7 cellular contexts compared by ENCODE assay signal in genomic region chr12:57523706-57524614, GRCh38. TPM values are rescaled to one million over a fixed set of nuclear protein-coding genes. Genes with fewer than 3 reads are reported as not detected.
DNase-seq lines count a peak whose midpoint lies in the region; ATAC-seq and TF ChIP-seq lines count a peak whose summit lies in the region.

No MANE protein-coding gene starts in this region.

- H3K4me1 ChIP-seq in HUES6 (ENCODE audit: control insufficient read depth, insufficient read depth, low read length) (peaks cover 19% of the 10 kb centered on the region), iPS-18a (ENCODE audit: control insufficient read depth, low read depth, low read length) (peaks cover 18% of the 10 kb centered on the region), stomach (peaks cover 40 to 67% (median 57%) of the 10 kb centered on the region in 4 donors)

- no peak for TF ChIP-seq EP300 in stomach (IDR thresholded peaks at IDR 0.05)

- peaks cover 45% of the 10 kb centered on the region for H3K36me3 ChIP-seq in HUES6 (ENCODE audit: control insufficient read depth, insufficient read depth, low read length)
- H3K36me3 ChIP-seq in iPS-18a (ENCODE audit: control insufficient read depth, low read depth, low read length): peaks cover 11% of the 10 kb centered on the region
- peaks cover 44 to 49% (median 48%) of the 10 kb centered on the region in 4 donors for H3K36me3 ChIP-seq in stomach

- H3K4me1 Mint-ChIP-seq in activated T-helper 17 cell treated with anti-CD3 and anti-CD28 coated beads, Interleukin-2, amount 50 U/mL, for 72 hours: peaks cover 24% of the 10 kb centered on the region

- H3K4me3 Mint-ChIP-seq in activated T-helper 17 cell treated with anti-CD3 and anti-CD28 coated beads, Interleukin-2, amount 50 U/mL, for 72 hours: peak overlapping the region; percentile 91

- no peak for ATAC-seq in activated T-helper 17 cell treated with anti-CD3 and anti-CD28 coated beads, Interleukin-2, amount 50 U/mL, for 72 hours (replicated peaks)

- intact Hi-C loops in stomach (cut with DNase I; ENCODE audit: low total_unique reads): no loop called here

- H3K27me3 Mint-ChIP-seq in activated T-helper 17 cell treated with anti-CD3 and anti-CD28 coated beads, Interleukin-2, amount 50 U/mL, for 72 hours: no peaks in the 10 kb centered on the region

- peak overlapping the region; percentile 86 for H3K27ac Mint-ChIP-seq in activated T-helper 17 cell treated with anti-CD3 and anti-CD28 coated beads, Interleukin-2, amount 50 U/mL, for 72 hours

- H3K9me3 Mint-ChIP-seq in activated T-helper 17 cell treated with anti-CD3 and anti-CD28 coated beads, Interleukin-2, amount 50 U/mL, for 72 hours: no peaks in the 10 kb centered on the region

- no peaks in the 10 kb centered on the region for H3K27me3 ChIP-seq in HUES6 (ENCODE audit: control insufficient read depth, insufficient read depth, low read length)
- no peaks in the 10 kb centered on the region for H3K27me3 ChIP-seq in iPS-18a (ENCODE audit: control insufficient read depth, insufficient read depth, low read length)
- H3K27me3 ChIP-seq in stomach: no peaks in the 10 kb centered on the region

- peak overlapping the region; percentile 92 for H3K4me3 ChIP-seq in HUES6 (ENCODE audit: low read depth, low read length)
- H3K4me3 ChIP-seq in iPS-18a (ENCODE audit: low read length): peak overlapping the region; percentile 84
- H3K4me3 ChIP-seq in stomach: peak overlapping the region; percentile 58 to 85 (median 74)

- DNase-seq in stomach (no peak), NOMO-1 treated with dmso at 0.1 percent for 144 hours (lab: John Stamatoyannopoulos, UW; ENCODE audit: unreplicated experiment) (no peak), GM10248 (ENCODE audit: extremely low spot score) (no peak), superior temporal gyrus (ENCODE audit: extremely low spot score) (no peak)

- peak overlapping the region; percentile 67 for H3K9ac ChIP-seq in HUES6 (ENCODE audit: low read length)
- peak overlapping the region; percentile 49 for H3K9ac ChIP-seq in iPS-18a (ENCODE audit: low read length)

- H3K9me3 ChIP-seq in HUES6 (ENCODE audit: control insufficient read depth, insufficient read depth, low read depth, low read length) (no peaks in the 10 kb centered on the region), iPS-18a (ENCODE audit: control insufficient read depth, low read depth, low read length) (no peaks in the 10 kb centered on the region), stomach (no peaks in the 10 kb centered on the region)

- 37 to 53% (median 42%) methylated on average over 13 to 14 of the region's 14 CpGs for WGBS in stomach, 5 donors

- no peak for TF ChIP-seq POLR2A in stomach (IDR thresholded peaks at IDR 0.05)

- H3K36me3 Mint-ChIP-seq in activated T-helper 17 cell treated with anti-CD3 and anti-CD28 coated beads, Interleukin-2, amount 50 U/mL, for 72 hours (ENCODE audit: low read depth): peaks cover 91% of the 10 kb centered on the region

- CTCF ChIA-PET in GM10248 (lab: Yijun Ruan, JAX): interaction anchor here (0.6 to 3.4 kb wide), 8 partner anchors 9 to 110 kb away, joined by 3 to 13 read pairs (median 4); partner anchors contain the start of gene DCTN2

- POLR2A ChIA-PET in GM10248 (lab: Yijun Ruan, JAX): no interaction called here

- H3K27ac ChIP-seq in HUES6 (ENCODE audit: low read depth, low read length): no peak overlapping the region
- no peak overlapping the region for H3K27ac ChIP-seq in iPS-18a (ENCODE audit: low read length)
- peak overlapping the region; percentile 95 to 99 (median 99) for H3K27ac ChIP-seq in stomach

- TF ChIP-seq CTCF in stomach (IDR thresholded peaks at IDR 0.05) (no peak), GM10248 (IDR thresholded peaks at IDR 0.05; ENCODE audit: control extremely low read depth, extremely low read depth, low read depth, missing control alignments) (no peak)

RNA-seq across cellular contexts. Expression of gene MBD6, which starts 1.3 kb away (rescaled TPM):
- total RNA-seq in activated T-helper 17 cell treated with anti-CD3 and anti-CD28 coated beads, Interleukin-2, amount 50 U/mL, for 72 hours: 10 to 100 TPM; 78.8 to 83.1 TPM
- total RNA-seq in stomach: 100 to 1,000 TPM in 1 of 5 donors, 10 to 100 TPM in 3, 1 to 10 TPM in 1; 4.8 to 129 (median 32.2) TPM
- 10 to 100 TPM; 23.2 to 30.9 (median 28.7) TPM for polyA plus RNA-seq in stomach

RNA-seq across cellular contexts. Expression of gene DDIT3, which starts 3.6 kb away (rescaled TPM):
- 10 to 100 TPM; 14.2 to 25.3 TPM for total RNA-seq in activated T-helper 17 cell treated with anti-CD3 and anti-CD28 coated beads, Interleukin-2, amount 50 U/mL, for 72 hours
- total RNA-seq in stomach: 100 to 1,000 TPM in 1 of 5 donors, 10 to 100 TPM in 3, 1 to 10 TPM in 1; 7.5 to 159 (median 36.2) TPM
- 10 to 100 TPM; 49.7 to 83.4 (median 68.7) TPM for polyA plus RNA-seq in stomach

RNA-seq across cellular contexts. Expression of gene DCTN2, which starts 23.0 kb away (rescaled TPM):
- 10 to 100 TPM; 78.5 to 96.4 TPM for total RNA-seq in activated T-helper 17 cell treated with anti-CD3 and anti-CD28 coated beads, Interleukin-2, amount 50 U/mL, for 72 hours
- total RNA-seq in stomach: 100 to 1,000 TPM in 3 of 5 donors, 10 to 100 TPM in 2; 28.6 to 177 (median 102) TPM
- polyA plus RNA-seq in stomach: 100 to 1,000 TPM in 2 of 3 donors, 10 to 100 TPM in 1; 90.0 to 168 (median 110) TPM

RNA-seq across cellular contexts. Expression of gene KIF5A, which starts 25.9 kb away (rescaled TPM):
- total RNA-seq in activated T-helper 17 cell treated with anti-CD3 and anti-CD28 coated beads, Interleukin-2, amount 50 U/mL, for 72 hours: 1 to 10 TPM; 2.0 to 3.0 TPM
- 1 to 10 TPM in 4 of 5 donors, not detected in 1; 1.3 to 2.3 (median 1.6) TPM for total RNA-seq in stomach
- under 1 TPM; 0.19 to 0.40 (median 0.31) TPM for polyA plus RNA-seq in stomach

RNA-seq across cellular contexts. Expression of gene MARS1, which starts 36.1 kb away (rescaled TPM):
- total RNA-seq in activated T-helper 17 cell treated with anti-CD3 and anti-CD28 coated beads, Interleukin-2, amount 50 U/mL, for 72 hours: 100 to 1,000 TPM; 130 to 243 TPM
- 1,000 to 10,000 TPM in 1 of 5 donors, 100 to 1,000 TPM in 1, 10 to 100 TPM in 3; 37.3 to 1,821 (median 71.6) TPM for total RNA-seq in stomach
- polyA plus RNA-seq in stomach: 10 to 100 TPM; 35.1 to 91.2 (median 51.8) TPM

Comparison
In these comparisons a context has a peak if more than half of its experiments do, and no peak if none do; other contexts are left out.
1. H3K27ac ChIP-seq: peak in stomach (5 of 5); none in HUES6 (single experiment) and iPS-18a (single experiment).
2. Peak in every context shown above with its lines, with median percentiles within 50 percentile points of each other: H3K4me3 ChIP-seq.